In the genomic region with DNA sequence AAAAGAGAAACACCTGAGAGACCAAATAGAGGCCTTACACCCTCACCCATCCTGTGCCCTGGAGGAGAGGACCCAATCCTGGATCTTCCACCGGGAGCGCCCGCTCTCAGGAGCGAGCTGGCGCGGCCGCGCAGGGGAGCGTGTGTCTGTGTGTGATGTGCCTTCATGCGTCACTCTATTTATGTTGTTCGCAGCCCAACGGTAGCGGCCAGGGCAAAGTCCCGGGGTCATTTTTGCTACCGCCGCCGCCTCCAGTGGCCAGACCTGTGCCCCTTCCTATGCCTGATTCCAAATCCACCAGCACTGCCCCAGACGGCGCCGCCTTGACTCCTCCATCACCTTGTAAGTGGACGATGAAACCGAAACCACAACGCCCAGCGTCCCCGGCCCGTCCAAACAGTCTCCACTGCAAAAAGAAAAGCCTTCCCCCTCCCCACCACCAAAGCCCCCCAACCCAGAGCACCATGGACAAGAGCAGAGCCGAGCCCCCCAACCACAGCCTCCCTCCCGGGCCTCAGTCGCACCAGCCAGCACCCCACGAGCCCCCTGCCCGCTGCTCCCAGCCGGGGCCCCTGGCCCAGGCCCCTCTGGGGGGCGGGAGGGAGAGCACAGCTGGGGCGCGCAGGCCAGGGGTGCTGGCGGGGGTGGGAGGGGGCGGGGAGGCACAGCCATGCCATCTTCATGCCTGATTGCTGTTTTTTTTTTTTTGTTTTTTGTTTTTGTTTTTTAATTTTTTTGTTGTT, we compare ENCODE assay signal across 22 cellular contexts. TPM values are rescaled to one million over a fixed set of nuclear protein-coding genes. Genes with fewer than 3 reads are reported as not detected.
"Had no signal": no experiment of that assay in that cellular context is flagged by ENCODE, and none has a peak within 500 bp of the region (broad histone marks: within the 10 kb centered on the region; RNA-seq: fewer than 3 reads in every experiment).

No MANE protein-coding gene starts in this region.

- ATAC-seq: activated CD4-positive, alpha-beta T cell treated with anti-CD3 and anti-CD28 coated beads for 36 hours; activated naive CD4-positive, alpha-beta T cell treated with anti-CD3 and anti-CD28 coated beads, Interleukin-2, amount 50 U/mL, for 72 hours; mucosa of descending colon; sciatic nerve; stimulated activated naive B cell treated with anti-CD40 and anti-IgM and Interleukin-4, amounts not matched to agents 10 μg/mL and 1 μg/mL and 100 μg/mL, for 72 hours; WTC11 had no signal

- H3K27ac ChIP-seq: adrenal gland, epithelial cell of prostate had no signal

- H3K4me3 ChIP-seq: adrenal gland, mucosa of descending colon, transverse colon had no signal

- H3K27me3 ChIP-seq: adrenal gland, transverse colon had no signal

- H3K36me3 ChIP-seq: adrenal gland, transverse colon had no signal

- DNase-seq: activated CD4-positive, alpha-beta T cell treated with anti-CD3 and anti-CD28 coated beads for 36 hours; activated CD4-positive, alpha-beta T cell treated with anti-CD3 and anti-CD28 coated beads, Interleukin-2, amount 50 U/mL, for 48 hours; activated gamma-delta T cell treated with Interleukin-2 at 50 U/mL for 16 hours; activated T-cell treated with anti-CD3 and anti-CD28 coated beads for 4 hours; adrenal gland; caudate nucleus; foreskin melanocyte; glutamatergic neuron; hypothalamus; kidney; mesenchymal stem cell; mucosa of descending colon; naive B cell; stimulated activated CD4-positive, alpha-beta T cell treated with anti-CD3 and anti-CD28 coated beads, Interleukin-4, amount 100 ng/mL, for 4 hours; stimulated activated naive B cell treated with anti-CD40 and anti-IgM and Interleukin-4, amounts not matched to agents 10 μg/mL and 1 μg/mL and 100 μg/mL, for 72 hours; SW 1271; transverse colon had no signal

- H3K9me3 ChIP-seq: adrenal gland, mucosa of descending colon, transverse colon had no signal

RNA-seq across cellular contexts. Expression of a gene that starts 14.7 kb away (rescaled TPM):
- total RNA-seq: osteocyte had no signal
